Comparison of ENCODE assay signal across 23 cellular contexts in genomic region chr4:111652206-111652605, GRCh38.
"Had no signal": no experiment of that assay in that cellular context is flagged by ENCODE, and none has a peak within 500 bp of the region (broad histone marks: within the 10 kb centered on the region; RNA-seq: fewer than 3 reads in every experiment).

No MANE protein-coding gene starts in this region.

- H3K27ac Mint-ChIP-seq: activated B cell treated with CpG ODN at 0.5 μM for 24 hours; activated CD4-positive, alpha-beta memory T cell treated with anti-CD3 and anti-CD28 coated beads for 36 hours; activated naive CD8-positive, alpha-beta T cell; activated T-helper 1 cell treated with anti-CD3 and anti-CD28 coated beads, Interleukin-12 subunit alpha, Interleukin-12 subunit beta, Interleukin-2, Interleukin-4 antibody, amounts not matched to agents 30 ng/mL and 10 ng/mL and 1 ng/mL, durations not matched to agents 14 hours and 24 hours and 36 hours; stimulated activated naive CD8-positive, alpha-beta T cell treated with anti-CD3 and anti-CD28 coated beads, Interleukin-15, amount 100 ng/mL, for 72 hours had no signal

- H3K9ac ChIP-seq: neural progenitor cell had no signal

- H3K4me1 Mint-ChIP-seq: activated B cell treated with CpG ODN at 0.5 μM for 24 hours; naive B cell; stimulated activated naive CD8-positive, alpha-beta T cell treated with anti-CD3 and anti-CD28 coated beads, Interleukin-15, amount 100 ng/mL, for 72 hours had no signal

- ATAC-seq: gastrocnemius medialis; heart left ventricle; psoas muscle; sciatic nerve; stimulated activated naive CD8-positive, alpha-beta T cell treated with anti-CD3 and anti-CD28 coated beads, Interleukin-15, amount 100 ng/mL, for 72 hours had no signal

- H3K27ac ChIP-seq: gastrocnemius medialis, heart left ventricle, left ventricle myocardium inferior, neural progenitor cell, psoas muscle, suprapubic skin, transverse colon had no signal

- H3K9me3 Mint-ChIP-seq: activated B cell treated with CpG ODN at 0.5 μM for 24 hours; activated CD4-positive, alpha-beta memory T cell treated with anti-CD3 and anti-CD28 coated beads for 36 hours; activated T-helper 1 cell treated with anti-CD3 and anti-CD28 coated beads, Interleukin-12 subunit alpha, Interleukin-12 subunit beta, Interleukin-2, Interleukin-4 antibody, amounts not matched to agents 30 ng/mL and 10 ng/mL and 1 ng/mL, durations not matched to agents 14 hours and 24 hours and 36 hours; neural progenitor cell; stimulated activated naive CD8-positive, alpha-beta T cell treated with anti-CD3 and anti-CD28 coated beads, Interleukin-15, amount 100 ng/mL, for 72 hours had no signal

- H3K27me3 ChIP-seq: gastrocnemius medialis, suprapubic skin, transverse colon, uterus had no signal

- H3K27me3 Mint-ChIP-seq: activated CD4-positive, alpha-beta memory T cell treated with anti-CD3 and anti-CD28 coated beads for 36 hours; activated naive CD8-positive, alpha-beta T cell; stimulated activated naive CD8-positive, alpha-beta T cell treated with anti-CD3 and anti-CD28 coated beads, Interleukin-15, amount 100 ng/mL, for 72 hours had no signal

- H3K36me3 ChIP-seq: gastrocnemius medialis, heart left ventricle, left ventricle myocardium inferior, neural progenitor cell, suprapubic skin, transverse colon, uterus had no signal

- H3K9me3 ChIP-seq: gastrocnemius medialis, heart left ventricle, left ventricle myocardium inferior, psoas muscle, suprapubic skin, transverse colon, uterus had no signal

- H3K4me3 ChIP-seq: gastrocnemius medialis, heart left ventricle, left ventricle myocardium inferior, neural progenitor cell, psoas muscle, smooth muscle cell, suprapubic skin, transverse colon, uterus had no signal

- H3K36me3 Mint-ChIP-seq: activated CD4-positive, alpha-beta memory T cell treated with anti-CD3 and anti-CD28 coated beads for 36 hours; activated naive CD8-positive, alpha-beta T cell; naive B cell; neural progenitor cell had no signal

- DNase-seq: activated B cell treated with CpG ODN at 0.5 μM for 24 hours; activated CD4-positive, alpha-beta memory T cell treated with anti-CD3 and anti-CD28 coated beads for 36 hours; activated CD4-positive, alpha-beta T cell treated with anti-CD3 and anti-CD28 coated beads for 4 hours; activated T-cell treated with anti-CD3 and anti-CD28 coated beads for 4 hours; amygdala; dermis blood vessel endothelial cell; effector memory CD4-positive, alpha-beta T cell; gastrocnemius medialis; heart left ventricle; left ventricle myocardium inferior; mammary epithelial cell; naive B cell; psoas muscle; stimulated activated CD4-positive, alpha-beta T cell treated with anti-CD3 and anti-CD28 coated beads, Interleukin-4, amount 100 ng/mL, for 1 hour; stimulated activated naive CD8-positive, alpha-beta T cell treated with anti-CD3 and anti-CD28 coated beads, Interleukin-15, amount 100 ng/mL, for 72 hours; transverse colon; uterus had no signal

- H3K4me1 ChIP-seq: gastrocnemius medialis, heart left ventricle, left ventricle myocardium inferior, psoas muscle, suprapubic skin, transverse colon, uterus had no signal

- H3K4me3 Mint-ChIP-seq: activated B cell treated with CpG ODN at 0.5 μM for 24 hours; activated CD4-positive, alpha-beta memory T cell treated with anti-CD3 and anti-CD28 coated beads for 36 hours; activated naive CD8-positive, alpha-beta T cell; activated T-helper 1 cell treated with anti-CD3 and anti-CD28 coated beads, Interleukin-12 subunit alpha, Interleukin-12 subunit beta, Interleukin-2, Interleukin-4 antibody, amounts not matched to agents 30 ng/mL and 10 ng/mL and 1 ng/mL, durations not matched to agents 14 hours and 24 hours and 36 hours; naive B cell; stimulated activated naive CD8-positive, alpha-beta T cell treated with anti-CD3 and anti-CD28 coated beads, Interleukin-15, amount 100 ng/mL, for 72 hours had no signal
